In the genomic region with DNA sequence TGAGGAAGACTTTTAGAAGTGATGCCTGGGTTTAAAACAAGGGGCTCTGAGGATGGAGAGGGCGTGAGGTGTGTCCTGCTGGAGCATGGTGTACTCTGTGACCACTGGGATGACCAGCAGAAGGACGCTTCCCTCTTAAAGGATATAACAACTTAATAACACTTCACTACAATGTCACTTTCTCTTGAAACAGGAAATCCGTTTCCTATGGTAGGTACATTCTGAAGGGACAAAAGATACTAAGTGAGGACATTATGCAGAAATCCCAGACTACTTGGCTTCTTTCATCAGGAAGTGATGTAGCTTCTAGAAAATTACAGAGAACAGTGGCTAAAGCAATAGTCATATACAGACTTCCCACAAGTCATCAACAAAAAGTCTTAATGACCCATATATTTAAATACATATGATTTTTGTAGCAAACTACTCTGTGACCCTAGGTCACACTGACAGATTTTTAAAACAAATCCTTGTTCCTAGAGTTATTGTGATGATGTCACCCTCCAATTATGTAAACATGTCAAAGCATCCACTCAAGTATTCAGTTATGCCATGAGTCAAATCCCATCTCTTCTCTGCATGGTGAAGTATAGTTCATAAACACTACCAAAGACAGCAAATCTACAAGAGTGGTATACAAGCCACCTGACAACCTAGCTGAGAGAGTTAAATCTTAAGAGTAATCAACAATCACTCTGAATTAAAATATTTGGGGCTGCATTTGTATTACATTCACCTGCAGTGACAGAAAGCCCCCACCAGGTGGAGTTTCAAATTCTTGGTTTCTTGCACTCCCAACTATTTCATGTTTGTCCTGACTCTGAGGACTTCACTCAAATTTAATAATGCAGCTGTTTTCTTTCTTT, we compare ENCODE assay signal across 8 cellular contexts.
DNase-seq lines count a peak whose midpoint lies in the region; ATAC-seq, FAIRE-seq and TF ChIP-seq lines count a peak whose summit lies in the region.
"Had no signal": no experiment of that assay in that cellular context is flagged by ENCODE, and none has a peak within 500 bp of the region (broad histone marks: within the 10 kb centered on the region; RNA-seq: fewer than 3 reads in every experiment).

No MANE protein-coding gene starts in this region.

- H3K36me3 Mint-ChIP-seq in nephron (ENCODE audit: low read depth): peaks cover 40% of the 10 kb centered on the region

- H3K9me3 Mint-ChIP-seq in nephron: no peaks in the 10 kb centered on the region
- H3K9me3 Mint-ChIP-seq: activated naive CD8-positive, alpha-beta T cell treated with anti-CD3 and anti-CD28 coated beads, Interleukin-2, amount 10 ng/mL, durations not matched to agents 7 days and 5 days had no signal

- TF ChIP-seq CTCF in WI38 (IDR thresholded peaks at IDR 0.05; ENCODE audit: low read depth, low read length) (peak; percentile 70), nephron (IDR thresholded peaks at IDR 0.05; ENCODE audit: unreplicated experiment in 3 of 3) (peak; percentile 79 to 86 (median 81))

- TF ChIP-seq EP300 in Ishikawa (IDR thresholded peaks at IDR 0.05; ENCODE audit: borderline replicate concordance): no peak

- no peak for ATAC-seq in GM19035 (IDR thresholded peaks at IDR 0.05; ENCODE audit: unreplicated experiment)

- FAIRE-seq in urothelium cell line (lab: Jason Lieb, UNC): peak; percentile 92

- no peak overlapping the region for H3K4me3 Mint-ChIP-seq in nephron
- H3K4me3 Mint-ChIP-seq: activated naive CD8-positive, alpha-beta T cell treated with anti-CD3 and anti-CD28 coated beads, Interleukin-2, amount 10 ng/mL, durations not matched to agents 7 days and 5 days had no signal

- peaks cover 25% of the 10 kb centered on the region for H3K4me1 Mint-ChIP-seq in nephron

- TF ChIP-seq POLR2A in erythroblast (IDR thresholded peaks at IDR 0.05; ENCODE audit: low read length): no peak

- H3K27ac Mint-ChIP-seq in nephron: peak overlapping the region in 1 of 3 experiments; percentile 64
- H3K27ac Mint-ChIP-seq: activated naive CD8-positive, alpha-beta T cell treated with anti-CD3 and anti-CD28 coated beads, Interleukin-2, amount 10 ng/mL, durations not matched to agents 7 days and 5 days had no signal

- peak; percentile 32; the same call in 1 of the 2 replicates for TF ChIP-seq RAD21 in Ishikawa (IDR thresholded peaks at IDR 0.05; ENCODE audit: low read depth)

- H3K4me3 ChIP-seq in WI38 (ENCODE audit: low read depth, low read length): no peak overlapping the region

- DNase-seq in ELR (ENCODE audit: low read depth): peak; percentile 95
- DNase-seq in erythroblast (lab: John Stamatoyannopoulos, UW): peak; percentile 42 to 66
- DNase-seq in urothelium cell line (ENCODE audit: low spot score): peak; percentile 75
- DNase-seq: activated naive CD8-positive, alpha-beta T cell treated with anti-CD3 and anti-CD28 coated beads, Interleukin-2, amount 10 ng/mL, durations not matched to agents 7 days and 5 days had no signal

- H3K27me3 Mint-ChIP-seq in nephron (ENCODE audit: low read depth): no peaks in the 10 kb centered on the region
- H3K27me3 Mint-ChIP-seq: activated naive CD8-positive, alpha-beta T cell treated with anti-CD3 and anti-CD28 coated beads, Interleukin-2, amount 10 ng/mL, durations not matched to agents 7 days and 5 days had no signal

TF ChIP-seq in Ishikawa, 13 proteins besides CTCF, POLR2A, EP300 and RAD21:
- TF ChIP-seq CEBPB (IDR thresholded peaks at IDR 0.05) (no peak), TEAD4 (IDR thresholded peaks at IDR 0.05) (peak; percentile 47), NFIC (IDR thresholded peaks at IDR 0.05) (no peak)
- TF ChIP-seq, protein P1, sequence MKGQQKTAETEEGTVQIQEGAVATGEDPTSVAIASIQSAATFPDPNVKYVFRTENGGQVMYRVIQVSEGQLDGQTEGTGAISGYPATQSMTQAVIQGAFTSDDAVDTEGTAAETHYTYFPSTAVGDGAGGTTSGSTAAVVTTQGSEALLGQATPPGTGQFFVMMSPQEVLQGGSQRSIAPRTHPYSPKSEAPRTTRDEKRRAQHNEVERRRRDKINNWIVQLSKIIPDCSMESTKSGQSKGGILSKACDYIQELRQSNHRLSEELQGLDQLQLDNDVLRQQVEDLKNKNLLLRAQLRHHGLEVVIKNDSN (IDR thresholded peaks at IDR 0.05): no peak
- TF ChIP-seq, protein P2, sequence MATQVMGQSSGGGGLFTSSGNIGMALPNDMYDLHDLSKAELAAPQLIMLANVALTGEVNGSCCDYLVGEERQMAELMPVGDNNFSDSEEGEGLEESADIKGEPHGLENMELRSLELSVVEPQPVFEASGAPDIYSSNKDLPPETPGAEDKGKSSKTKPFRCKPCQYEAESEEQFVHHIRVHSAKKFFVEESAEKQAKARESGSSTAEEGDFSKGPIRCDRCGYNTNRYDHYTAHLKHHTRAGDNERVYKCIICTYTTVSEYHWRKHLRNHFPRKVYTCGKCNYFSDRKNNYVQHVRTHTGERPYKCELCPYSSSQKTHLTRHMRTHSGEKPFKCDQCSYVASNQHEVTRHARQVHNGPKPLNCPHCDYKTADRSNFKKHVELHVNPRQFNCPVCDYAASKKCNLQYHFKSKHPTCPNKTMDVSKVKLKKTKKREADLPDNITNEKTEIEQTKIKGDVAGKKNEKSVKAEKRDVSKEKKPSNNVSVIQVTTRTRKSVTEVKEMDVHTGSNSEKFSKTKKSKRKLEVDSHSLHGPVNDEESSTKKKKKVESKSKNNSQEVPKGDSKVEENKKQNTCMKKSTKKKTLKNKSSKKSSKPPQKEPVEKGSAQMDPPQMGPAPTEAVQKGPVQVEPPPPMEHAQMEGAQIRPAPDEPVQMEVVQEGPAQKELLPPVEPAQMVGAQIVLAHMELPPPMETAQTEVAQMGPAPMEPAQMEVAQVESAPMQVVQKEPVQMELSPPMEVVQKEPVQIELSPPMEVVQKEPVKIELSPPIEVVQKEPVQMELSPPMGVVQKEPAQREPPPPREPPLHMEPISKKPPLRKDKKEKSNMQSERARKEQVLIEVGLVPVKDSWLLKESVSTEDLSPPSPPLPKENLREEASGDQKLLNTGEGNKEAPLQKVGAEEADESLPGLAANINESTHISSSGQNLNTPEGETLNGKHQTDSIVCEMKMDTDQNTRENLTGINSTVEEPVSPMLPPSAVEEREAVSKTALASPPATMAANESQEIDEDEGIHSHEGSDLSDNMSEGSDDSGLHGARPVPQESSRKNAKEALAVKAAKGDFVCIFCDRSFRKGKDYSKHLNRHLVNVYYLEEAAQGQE (IDR thresholded peaks at IDR 0.05; ENCODE audit: low read depth): no peak
- TF ChIP-seq, protein P3, sequence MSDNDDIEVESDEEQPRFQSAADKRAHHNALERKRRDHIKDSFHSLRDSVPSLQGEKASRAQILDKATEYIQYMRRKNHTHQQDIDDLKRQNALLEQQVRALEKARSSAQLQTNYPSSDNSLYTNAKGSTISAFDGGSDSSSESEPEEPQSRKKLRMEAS (IDR thresholded peaks at IDR 0.05): no peak
